21 cellular contexts compared by ENCODE assay signal in the genomic region with DNA sequence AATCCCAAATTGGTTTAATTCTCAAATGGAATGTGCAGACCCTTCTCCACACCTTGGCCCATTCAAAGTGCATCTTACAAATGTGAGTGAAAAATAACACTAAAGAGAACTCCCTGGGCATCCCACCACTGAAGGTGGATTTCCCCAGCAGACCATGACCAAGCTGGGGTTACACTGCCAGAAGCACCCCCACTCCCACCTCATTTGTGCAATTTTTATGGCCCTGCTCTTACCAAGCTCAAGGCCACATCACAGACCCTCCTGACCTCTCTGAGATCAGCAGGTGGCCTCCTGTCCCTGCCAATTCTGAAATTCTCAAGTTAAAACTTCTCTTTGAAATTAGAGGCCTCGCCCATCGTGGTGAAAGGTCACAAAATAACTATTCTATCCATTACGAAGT. TPM values are rescaled to one million over a fixed set of nuclear protein-coding genes. Genes with fewer than 3 reads are reported as not detected.
"Had no signal": no experiment of that assay in that cellular context is flagged by ENCODE, and none has a peak within 500 bp of the region (broad histone marks: within the 10 kb centered on the region; RNA-seq: fewer than 3 reads in every experiment).

No MANE protein-coding gene starts in this region.

- H3K4me3 Mint-ChIP-seq: activated naive CD4-positive, alpha-beta T cell treated with anti-CD3 and anti-CD28 coated beads, Interleukin-2, amount 10 ng/mL, durations not matched to agents 7 days and 5 days; memory B cell; type B pancreatic cell; WTC11 had no signal

- H3K9me3 ChIP-seq: heart left ventricle, right lobe of liver, thoracic aorta, vagina had no signal

- ATAC-seq: heart left ventricle, left colon, right lobe of liver, WTC11 had no signal

- H3K4me1 ChIP-seq: vagina had no signal

- H3K27ac Mint-ChIP-seq: activated naive CD4-positive, alpha-beta T cell treated with anti-CD3 and anti-CD28 coated beads, Interleukin-2, amount 10 ng/mL, durations not matched to agents 7 days and 5 days; type B pancreatic cell; WTC11 had no signal

- H3K36me3 Mint-ChIP-seq: activated naive CD4-positive, alpha-beta T cell treated with anti-CD3 and anti-CD28 coated beads, Interleukin-2, amount 10 ng/mL, durations not matched to agents 7 days and 5 days; WTC11 had no signal

- H3K9me3 Mint-ChIP-seq: activated naive CD4-positive, alpha-beta T cell treated with anti-CD3 and anti-CD28 coated beads, Interleukin-2, amount 10 ng/mL, durations not matched to agents 7 days and 5 days; memory B cell; type B pancreatic cell; WTC11 had no signal

- DNase-seq: activated effector memory CD4-positive, alpha-beta T cell treated with anti-CD3 and anti-CD28 coated beads, Interleukin-2, amount 50 U/mL, for 16 hours; activated naive CD4-positive, alpha-beta T cell treated with anti-CD3 and anti-CD28 coated beads, Interleukin-2, amount 10 ng/mL, durations not matched to agents 7 days and 5 days; cerebellar nuclear complex; cortex of kidney; heart left ventricle; islet precursor cell; left colon; occipital lobe; right lobe of liver; stimulated activated CD4-positive, alpha-beta T cell treated with anti-CD3 and anti-CD28 coated beads, Interleukin-1b, Interleukin-23, amount 100 ng/mL, for 48 hours; T-helper 1 cell; T1000 had no signal

- H3K27me3 Mint-ChIP-seq: memory B cell, type B pancreatic cell had no signal

- H3K27ac ChIP-seq: epithelial cell of prostate, heart left ventricle, right lobe of liver, skin epidermis, thoracic aorta, vagina had no signal

- H3K4me1 Mint-ChIP-seq: activated naive CD4-positive, alpha-beta T cell treated with anti-CD3 and anti-CD28 coated beads, Interleukin-2, amount 10 ng/mL, durations not matched to agents 7 days and 5 days; memory B cell; WTC11 had no signal

- H3K4me3 ChIP-seq: heart left ventricle, right lobe of liver, skin epidermis, thoracic aorta, vagina had no signal

- H3K27me3 ChIP-seq: heart left ventricle, right lobe of liver, vagina had no signal

RNA-seq across cellular contexts. Expression of a gene that starts 21.6 kb away (rescaled TPM):
- total RNA-seq: myocyte, occipital lobe, vagina, WTC11 had no signal
- polyA plus RNA-seq: neural cell had no signal
